In the genomic region with DNA sequence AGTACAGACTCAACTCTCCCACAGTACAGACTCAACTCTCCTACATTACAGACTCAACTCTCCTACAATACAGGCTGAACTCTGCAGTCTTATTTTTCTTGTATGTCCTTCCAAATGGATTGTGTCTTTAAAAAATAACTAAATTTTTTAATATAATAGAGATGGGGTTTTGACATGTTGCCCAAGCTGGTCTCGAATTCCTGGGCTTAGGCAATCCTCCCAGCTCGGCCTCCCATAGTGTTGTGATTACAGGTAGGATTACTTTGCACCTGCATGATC, we compare ENCODE assay signal across 9 cellular contexts. TPM values are rescaled to one million over a fixed set of nuclear protein-coding genes. Genes with fewer than 3 reads are reported as not detected.
"Had no signal": no experiment of that assay in that cellular context is flagged by ENCODE, and none has a peak within 500 bp of the region (broad histone marks: within the 10 kb centered on the region; RNA-seq: fewer than 3 reads in every experiment).

No MANE protein-coding gene starts in this region.

- H3K27me3 Mint-ChIP-seq: IgD-negative memory B cell had no signal

- FAIRE-seq: HepG2, HTR-8/SVneo, K562 had no signal

- H3K27ac ChIP-seq: HL-60 had no signal

- H3K4me3 Mint-ChIP-seq: IgD-negative memory B cell had no signal

- ATAC-seq: HepG2, K562 had no signal

- H3K27ac Mint-ChIP-seq: IgD-negative memory B cell had no signal

- DNase-seq: IMR-90, KBM-7, KG1 had no signal

- H3K4me3 ChIP-seq: K562 had no signal

RNA-seq across cellular contexts. Expression of gene SMCO1, which starts 51.7 kb away (rescaled TPM):
- total RNA-seq: HepG2, HT-29, IMR-90 had no signal
- polyA plus RNA-seq: HepG2, IgD-negative memory B cell, IMR-90 had no signal
